ENCODE assay signal across 24 cellular contexts in the genomic region with DNA sequence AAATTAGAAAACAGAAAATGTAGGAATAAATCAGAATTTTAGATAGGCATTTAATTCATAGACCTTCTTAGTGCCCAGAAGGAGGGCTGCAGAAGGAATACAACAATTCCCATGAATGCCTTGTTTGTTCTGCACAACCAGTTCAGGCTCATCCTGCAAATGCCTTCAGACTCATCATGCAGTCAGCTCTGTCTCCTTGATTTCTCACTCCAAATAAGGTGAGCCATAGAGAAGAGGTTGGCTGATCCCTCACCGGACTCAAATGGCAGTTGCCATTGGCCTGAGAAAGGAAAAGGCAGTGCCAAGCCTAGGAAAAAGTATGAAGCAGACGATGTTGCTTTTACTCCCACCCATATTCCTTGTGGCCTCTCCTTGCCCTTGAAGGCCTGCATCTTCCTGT.
"Had no signal": no experiment of that assay in that cellular context is flagged by ENCODE, and none has a peak within 500 bp of the region (broad histone marks: within the 10 kb centered on the region; RNA-seq: fewer than 3 reads in every experiment).

No MANE protein-coding gene starts in this region.

- H3K36me3 Mint-ChIP-seq: stimulated activated naive B cell treated with anti-CD40 and anti-IgM and Interleukin-4, amounts not matched to agents 10 μg/mL and 1 μg/mL and 100 μg/mL, for 72 hours had no signal

- ATAC-seq: gastroesophageal sphincter; left lung; lower lobe of right lung; pancreas; sciatic nerve; stimulated activated naive B cell treated with anti-CD40 and anti-IgM and Interleukin-4, amounts not matched to agents 10 μg/mL and 1 μg/mL and 100 μg/mL, for 72 hours; stimulated activated naive CD8-positive, alpha-beta T cell treated with anti-CD3 and anti-CD28 coated beads, Interleukin-15, amount 100 ng/mL, for 72 hours; upper lobe of right lung had no signal

- H3K9me3 Mint-ChIP-seq: nephron; stimulated activated naive B cell treated with anti-CD40 and anti-IgM and Interleukin-4, amounts not matched to agents 10 μg/mL and 1 μg/mL and 100 μg/mL, for 72 hours had no signal

- H3K36me3 ChIP-seq: colonic mucosa, esophagus muscularis mucosa, gastroesophageal sphincter, left lung, lower lobe of right lung, pancreas, prostate gland, spleen, tibial nerve, upper lobe of right lung, vagina had no signal

- H3K4me1 ChIP-seq: colonic mucosa, esophagus muscularis mucosa, gastroesophageal sphincter, left lung, pancreas, prostate gland, spleen, testis, tibial nerve, upper lobe of right lung, vagina had no signal

- H3K9me3 ChIP-seq: colonic mucosa, esophagus muscularis mucosa, gastroesophageal sphincter, left lung, lower lobe of right lung, pancreas, prostate gland, spleen, testis, tibial nerve, upper lobe of right lung, vagina had no signal

- H3K27me3 ChIP-seq: colonic mucosa, esophagus muscularis mucosa, gastroesophageal sphincter, left lung, spleen, testis, tibial nerve, upper lobe of right lung, vagina had no signal

- H3K4me3 ChIP-seq: colonic mucosa, esophagus muscularis mucosa, gastroesophageal sphincter, left lung, lower lobe of right lung, pancreas, prostate gland, spleen, testis, tibial nerve, upper lobe of right lung, vagina had no signal

- H3K27ac Mint-ChIP-seq: nephron; stimulated activated naive B cell treated with anti-CD40 and anti-IgM and Interleukin-4, amounts not matched to agents 10 μg/mL and 1 μg/mL and 100 μg/mL, for 72 hours; stimulated activated naive CD8-positive, alpha-beta T cell treated with anti-CD3 and anti-CD28 coated beads, Interleukin-15, amount 100 ng/mL, for 72 hours had no signal

- H3K4me1 Mint-ChIP-seq: stimulated activated naive B cell treated with anti-CD40 and anti-IgM and Interleukin-4, amounts not matched to agents 10 μg/mL and 1 μg/mL and 100 μg/mL, for 72 hours; stimulated activated naive CD8-positive, alpha-beta T cell treated with anti-CD3 and anti-CD28 coated beads, Interleukin-15, amount 100 ng/mL, for 72 hours had no signal

- DNase-seq: colonic mucosa; dermis blood vessel endothelial cell; left lung; lower lobe of right lung; mesenchymal stem cell; midbrain; occipital lobe; pancreas; retina; spleen; stimulated activated CD4-positive, alpha-beta T cell treated with anti-CD3 and anti-CD28 coated beads, Interleukin-15, amount 100 ng/mL, for 24 hours; stimulated activated CD4-positive, alpha-beta T cell treated with anti-CD3 and anti-CD28 coated beads, Interleukin-1b, Interleukin-23, amount 100 ng/mL, for 48 hours; stimulated activated CD4-positive, alpha-beta T cell treated with anti-CD3 and anti-CD28 coated beads, Interleukin-4, amount 100 ng/mL, for 4 hours; stimulated activated naive B cell treated with anti-CD40 and anti-IgM and Interleukin-4, amounts not matched to agents 10 μg/mL and 1 μg/mL and 100 μg/mL, for 72 hours; stimulated activated naive CD8-positive, alpha-beta T cell treated with anti-CD3 and anti-CD28 coated beads, Interleukin-15, amount 100 ng/mL, for 72 hours; testis; upper lobe of right lung had no signal

- H3K27ac ChIP-seq: colonic mucosa, esophagus muscularis mucosa, gastroesophageal sphincter, left lung, lower lobe of right lung, pancreas, prostate gland, spleen, testis, tibial nerve, upper lobe of right lung, vagina had no signal

- H3K4me3 Mint-ChIP-seq: nephron; stimulated activated naive B cell treated with anti-CD40 and anti-IgM and Interleukin-4, amounts not matched to agents 10 μg/mL and 1 μg/mL and 100 μg/mL, for 72 hours; stimulated activated naive CD8-positive, alpha-beta T cell treated with anti-CD3 and anti-CD28 coated beads, Interleukin-15, amount 100 ng/mL, for 72 hours had no signal
